In the genomic region with DNA sequence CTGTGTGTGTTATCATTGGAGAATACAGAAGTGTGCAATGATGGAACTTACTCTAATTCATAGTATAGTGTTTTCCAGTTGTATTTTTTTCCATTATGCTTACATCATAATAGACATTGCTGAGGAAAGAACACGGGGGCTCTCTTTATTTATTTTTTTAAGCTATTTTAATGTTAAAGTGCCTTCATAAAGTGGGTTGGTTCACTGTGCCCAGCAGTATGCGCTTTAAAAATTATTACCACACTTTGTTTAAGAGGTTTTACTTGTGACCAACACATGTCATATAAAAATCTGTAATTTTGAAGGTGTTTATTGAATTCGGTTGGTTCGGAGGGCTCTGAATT, we compare ENCODE assay signal across 19 cellular contexts.
DNase-seq lines count a peak whose midpoint lies in the region; FAIRE-seq and TF ChIP-seq lines count a peak whose summit lies in the region.
"Had no signal": no experiment of that assay in that cellular context is flagged by ENCODE, and none has a peak within 500 bp of the region (broad histone marks: within the 10 kb centered on the region; RNA-seq: fewer than 3 reads in every experiment).

No MANE protein-coding gene starts in this region.

- no peak for TF ChIP-seq POLR2A in adrenal gland (IDR thresholded peaks at IDR 0.05)
- TF ChIP-seq POLR2A in uterus (IDR thresholded peaks at IDR 0.05), result no peak

- no peak overlapping the region for H3K4me3 ChIP-seq in adrenal gland
- H3K4me3 ChIP-seq in mesenchymal stem cell (ENCODE audit: insufficient read depth in 1 of 2, low read depth in 1 of 2, low read length in 2 of 2), result no peak overlapping the region
- H3K4me3 ChIP-seq in uterus, result no peak overlapping the region
- H3K4me3 ChIP-seq in WERI-Rb-1 (ENCODE audit: low read depth, low read length), result no peak overlapping the region
- H3K4me3 ChIP-seq in kidney (ENCODE audit: low read length in 2 of 2), result no peak overlapping the region
- H3K4me3 ChIP-seq: right atrium auricular region, vagina had no signal

- H3K27ac ChIP-seq in adrenal gland (peak overlapping the region; percentile 11 to 77 (median 64)), mesenchymal stem cell (ENCODE audit: low read length, poor library complexity, severe bottlenecking) (no peak overlapping the region), uterus (peak overlapping the region; percentile 33 to 56), WERI-Rb-1 (no peak overlapping the region), kidney (ENCODE audit: low read depth in 2 of 2, low read length in 2 of 2) (no peak overlapping the region)
- H3K27ac ChIP-seq: right atrium auricular region, RWPE1, vagina had no signal

- TF ChIP-seq CTCF in adrenal gland (IDR thresholded peaks at IDR 0.05) (no peak), uterus (IDR thresholded peaks at IDR 0.05) (no peak), WERI-Rb-1 (IDR thresholded peaks at IDR 0.05; ENCODE audit: low read depth, low read length) (no peak), kidney (IDR thresholded peaks at IDR 0.05; ENCODE audit: borderline replicate concordance, extremely low read depth, insufficient read depth) (no peak)

- H3K79me1 ChIP-seq in mesenchymal stem cell (replicated peaks; ENCODE audit: low read length, poor library complexity, severe bottlenecking), result peaks cover 15% of the 10 kb centered on the region

- H3K18ac ChIP-seq in mesenchymal stem cell (ENCODE audit: low read depth in 1 of 2, low read length in 2 of 2), result no peak overlapping the region

- no peak overlapping the region for H4K8ac ChIP-seq in mesenchymal stem cell (ENCODE audit: low read length)

- DNase-seq in activated naive CD4-positive, alpha-beta T cell treated with anti-CD3 and anti-CD28 coated beads, Interleukin-2, amount 10 ng/mL, durations not matched to agents 7 days and 5 days, result no peak
- DNase-seq in adrenal gland, result no peak
- no peak for DNase-seq in mesenchymal stem cell
- no peak for DNase-seq in uterus
- no peak for DNase-seq in NCI-H187 treated with DMSO at 0.1 percent for 48 hours (lab: John Stamatoyannopoulos, UW)
- DNase-seq in WERI-Rb-1, result no peak
- DNase-seq in kidney, result no peak
- DNase-seq: activated CD4-positive, alpha-beta memory T cell treated with anti-CD3 and anti-CD28 coated beads, Interleukin-2, amount 10 ng/mL, durations not matched to agents 7 days and 5 days; activated naive CD8-positive, alpha-beta T cell treated with anti-CD3 and anti-CD28 coated beads, Interleukin-2, amount 10 ng/mL, durations not matched to agents 7 days and 5 days; hippocampal formation; naive B cell; NCI-H2107; stimulated activated CD4-positive, alpha-beta T cell treated with anti-CD3 and anti-CD28 coated beads, Interleukin-4, amount 100 ng/mL, for 1 hour; T-helper 9 cell had no signal

- H3K36me3 ChIP-seq in adrenal gland (replicated peaks in 1 of 2) (no peaks in the 10 kb centered on the region), mesenchymal stem cell (ENCODE audit: control insufficient read depth in 1 of 2, insufficient read depth in 2 of 2, low read depth in 1 of 2, low read length in 2 of 2) (peaks cover 3 to 12% of the 10 kb centered on the region in 2 experiments), uterus (no peaks in the 10 kb centered on the region), WERI-Rb-1 (peaks cover 10% of the 10 kb centered on the region), kidney (ENCODE audit: control insufficient read depth in 1 of 2, insufficient read depth in 2 of 2, low read length in 2 of 2) (peaks cover 0 to 2% of the 10 kb centered on the region in 2 donors)
- H3K36me3 ChIP-seq: right atrium auricular region had no signal

- peaks cover 49% of the 10 kb centered on the region for H3K4me1 Mint-ChIP-seq in activated naive CD4-positive, alpha-beta T cell treated with anti-CD3 and anti-CD28 coated beads, Interleukin-2, amount 50 U/mL, for 24 hours
- peaks cover 15% of the 10 kb centered on the region for H3K4me1 Mint-ChIP-seq in activated naive CD4-positive, alpha-beta T cell treated with anti-CD3 and anti-CD28 coated beads, Interleukin-2, amount 10 ng/mL, durations not matched to agents 7 days and 5 days

- intact Hi-C loops in adrenal gland (cut with DNase I) (no loop called here), uterus (cut with DNase I; ENCODE audit: low total_unique reads) (no loop called here), kidney (cut with DNase I) (no loop called here)

- H2AFZ ChIP-seq in mesenchymal stem cell (ENCODE audit: low read depth, low read length), result no peak overlapping the region

- H3K9me3 ChIP-seq in adrenal gland (replicated peaks in 1 of 3), result no peaks in the 10 kb centered on the region
- H3K9me3 ChIP-seq in mesenchymal stem cell (ENCODE audit: control insufficient read depth, low read length), result no peaks in the 10 kb centered on the region
- H3K9me3 ChIP-seq in uterus, result no peaks in the 10 kb centered on the region
- H3K9me3 ChIP-seq in WERI-Rb-1 (ENCODE audit: severe bottlenecking), result no peaks in the 10 kb centered on the region
- H3K9me3 ChIP-seq in kidney (ENCODE audit: control insufficient read depth in 1 of 2, low read length in 2 of 2), result no peaks in the 10 kb centered on the region
- H3K9me3 ChIP-seq: right atrium auricular region, vagina had no signal

- no peak overlapping the region for H2AK5ac ChIP-seq in mesenchymal stem cell (ENCODE audit: low read length, severe bottlenecking)

- H3K9ac ChIP-seq in mesenchymal stem cell (ENCODE audit: low read length) (peak overlapping the region; percentile 89), kidney (ENCODE audit: low read length in 2 of 2) (no peak overlapping the region)

- 53 to 65% (median 58%) methylated on average over 4 of the region's 4 CpGs for WGBS in adrenal gland, 4 donors
- WGBS in mesenchymal stem cell, result 37% methylated on average over 2 of the region's 4 CpGs

- H2BK5ac ChIP-seq in mesenchymal stem cell (ENCODE audit: low read depth, low read length, poor library complexity, severe bottlenecking), result no peak overlapping the region

- no peak overlapping the region for H3K4me2 ChIP-seq in mesenchymal stem cell (ENCODE audit: low read length, poor library complexity, severe bottlenecking)

- no peaks in the 10 kb centered on the region for H3K9me3 Mint-ChIP-seq in activated naive CD4-positive, alpha-beta T cell treated with anti-CD3 and anti-CD28 coated beads, Interleukin-2, amount 50 U/mL, for 24 hours
- no peaks in the 10 kb centered on the region for H3K9me3 Mint-ChIP-seq in activated naive CD4-positive, alpha-beta T cell treated with anti-CD3 and anti-CD28 coated beads, Interleukin-2, amount 10 ng/mL, durations not matched to agents 7 days and 5 days
- H3K9me3 Mint-ChIP-seq: activated CD4-positive, alpha-beta memory T cell treated with anti-CD3 and anti-CD28 coated beads, Interleukin-2, amount 10 ng/mL, durations not matched to agents 7 days and 5 days; activated naive CD8-positive, alpha-beta T cell treated with anti-CD3 and anti-CD28 coated beads, Interleukin-2, amount 10 ng/mL, durations not matched to agents 7 days and 5 days; naive B cell had no signal

- peaks cover 31 to 43% of the 10 kb centered on the region in 2 donors for H3K4me1 ChIP-seq in adrenal gland (replicated peaks in 1 of 2)
- H3K4me1 ChIP-seq in mesenchymal stem cell (ENCODE audit: control insufficient read depth, insufficient read depth, low read depth, low read length), result peaks cover 3% of the 10 kb centered on the region
- H3K4me1 ChIP-seq in uterus, result peaks cover 0 to 4% of the 10 kb centered on the region in 2 donors
- peaks cover 0 to 4% of the 10 kb centered on the region in 2 donors for H3K4me1 ChIP-seq in kidney (ENCODE audit: control insufficient read depth in 1 of 2, insufficient read depth in 1 of 2, low read depth in 1 of 2, low read length in 2 of 2)

- H3K14ac ChIP-seq in mesenchymal stem cell (ENCODE audit: low read length in 2 of 2), result no peak overlapping the region

- H2BK15ac ChIP-seq in mesenchymal stem cell (ENCODE audit: low read depth, poor library complexity, severe bottlenecking), result no peak overlapping the region

- H3K4me3 Mint-ChIP-seq in activated naive CD4-positive, alpha-beta T cell treated with anti-CD3 and anti-CD28 coated beads, Interleukin-2, amount 50 U/mL, for 24 hours, result no peak overlapping the region
- H3K4me3 Mint-ChIP-seq in activated naive CD4-positive, alpha-beta T cell treated with anti-CD3 and anti-CD28 coated beads, Interleukin-2, amount 10 ng/mL, durations not matched to agents 7 days and 5 days, result no peak overlapping the region
- H3K4me3 Mint-ChIP-seq: activated CD4-positive, alpha-beta memory T cell treated with anti-CD3 and anti-CD28 coated beads, Interleukin-2, amount 10 ng/mL, durations not matched to agents 7 days and 5 days; activated naive CD8-positive, alpha-beta T cell treated with anti-CD3 and anti-CD28 coated beads, Interleukin-2, amount 10 ng/mL, durations not matched to agents 7 days and 5 days; naive B cell had no signal

- no peaks in the 10 kb centered on the region for H3K27me3 Mint-ChIP-seq in activated naive CD4-positive, alpha-beta T cell treated with anti-CD3 and anti-CD28 coated beads, Interleukin-2, amount 50 U/mL, for 24 hours
- no peaks in the 10 kb centered on the region for H3K27me3 Mint-ChIP-seq in activated naive CD4-positive, alpha-beta T cell treated with anti-CD3 and anti-CD28 coated beads, Interleukin-2, amount 10 ng/mL, durations not matched to agents 7 days and 5 days
- H3K27me3 Mint-ChIP-seq: activated CD4-positive, alpha-beta memory T cell treated with anti-CD3 and anti-CD28 coated beads, Interleukin-2, amount 10 ng/mL, durations not matched to agents 7 days and 5 days; activated naive CD8-positive, alpha-beta T cell treated with anti-CD3 and anti-CD28 coated beads, Interleukin-2, amount 10 ng/mL, durations not matched to agents 7 days and 5 days; naive B cell had no signal

- no peak for FAIRE-seq in kidney (lab: Jason Lieb, UNC)
- FAIRE-seq: GM19239 had no signal

- H3K27me3 ChIP-seq in adrenal gland, result no peaks in the 10 kb centered on the region
- H3K27me3 ChIP-seq in mesenchymal stem cell (ENCODE audit: control insufficient read depth in 1 of 2, insufficient read depth in 1 of 2, low read length in 2 of 2), result no peaks in the 10 kb centered on the region
- H3K27me3 ChIP-seq in uterus, result no peaks in the 10 kb centered on the region
- no peaks in the 10 kb centered on the region for H3K27me3 ChIP-seq in WERI-Rb-1 (ENCODE audit: insufficient read depth, low read depth, severe bottlenecking)
- H3K27me3 ChIP-seq: right atrium auricular region, vagina had no signal

- H2BK120ac ChIP-seq in mesenchymal stem cell (ENCODE audit: low read depth, low read length), result no peak overlapping the region

- H3K4ac ChIP-seq in mesenchymal stem cell (ENCODE audit: low read depth in 1 of 2, low read length in 2 of 2), result no peak overlapping the region

- H2BK12ac ChIP-seq in mesenchymal stem cell (ENCODE audit: low read length in 2 of 2), result no peak overlapping the region

- H3K36me3 Mint-ChIP-seq in activated naive CD4-positive, alpha-beta T cell treated with anti-CD3 and anti-CD28 coated beads, Interleukin-2, amount 50 U/mL, for 24 hours, result peaks cover 18% of the 10 kb centered on the region
- H3K36me3 Mint-ChIP-seq in activated naive CD4-positive, alpha-beta T cell treated with anti-CD3 and anti-CD28 coated beads, Interleukin-2, amount 10 ng/mL, durations not matched to agents 7 days and 5 days, result peaks cover 20% of the 10 kb centered on the region

- CTCF ChIA-PET in activated naive CD4-positive, alpha-beta T cell treated with anti-CD3 and anti-CD28 coated beads, Interleukin-2, amount 10 ng/mL, durations not matched to agents 7 days and 5 days (lab: Charles Lee), result interaction anchor here (1.4 kb wide), 1 partner anchor 74 kb away, joined by 3 read pairs; no protein-coding TSS in a partner anchor

- H4K91ac ChIP-seq in mesenchymal stem cell (ENCODE audit: low read length), result no peak overlapping the region

- H3K23ac ChIP-seq in mesenchymal stem cell (ENCODE audit: low read length in 2 of 2), result no peak overlapping the region

- peak overlapping the region; percentile 32 for H3K27ac Mint-ChIP-seq in activated naive CD4-positive, alpha-beta T cell treated with anti-CD3 and anti-CD28 coated beads, Interleukin-2, amount 50 U/mL, for 24 hours
- H3K27ac Mint-ChIP-seq in activated naive CD4-positive, alpha-beta T cell treated with anti-CD3 and anti-CD28 coated beads, Interleukin-2, amount 10 ng/mL, durations not matched to agents 7 days and 5 days, result no peak overlapping the region
- H3K27ac Mint-ChIP-seq: activated naive CD8-positive, alpha-beta T cell treated with anti-CD3 and anti-CD28 coated beads, Interleukin-2, amount 10 ng/mL, durations not matched to agents 7 days and 5 days had no signal

Comparison
In these comparisons a context has a peak if more than half of its experiments do, and no peak if none do; other contexts are left out.
1. H3K27ac ChIP-seq: peak in adrenal gland (5 of 5) and uterus (2 of 2); none in mesenchymal stem cell (single experiment), WERI-Rb-1 (single experiment) and kidney (0 of 2).